In the genomic region with DNA sequence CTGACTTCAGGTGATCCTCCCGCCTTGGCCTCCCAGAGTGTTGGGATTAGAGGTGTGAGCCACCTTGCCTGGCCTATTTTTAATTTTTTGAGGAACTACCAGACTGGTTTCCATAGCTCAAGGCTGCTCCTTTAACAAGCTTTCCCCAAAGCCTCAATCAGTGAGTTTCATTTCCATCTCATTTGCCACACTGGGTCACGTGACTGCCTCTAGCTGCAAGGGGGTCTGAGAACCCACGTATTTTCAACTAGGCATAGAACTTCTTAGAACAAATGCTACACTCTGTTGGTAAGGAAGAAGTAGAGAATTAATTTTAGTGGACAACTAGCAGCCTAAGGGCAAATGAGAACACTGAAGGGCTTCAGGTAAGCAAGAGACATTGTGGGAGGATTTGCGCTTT, we compare ENCODE assay signal across 22 cellular contexts. TPM values are rescaled to one million over a fixed set of nuclear protein-coding genes. Genes with fewer than 3 reads are reported as not detected.
"Had no signal": no experiment of that assay in that cellular context is flagged by ENCODE, and none has a peak within 500 bp of the region (broad histone marks: within the 10 kb centered on the region; RNA-seq: fewer than 3 reads in every experiment).

No MANE protein-coding gene starts in this region.

- H3K27me3 ChIP-seq: gastrocnemius medialis, pancreas had no signal

- H3K9me3 ChIP-seq: esophagus squamous epithelium, gastrocnemius medialis, left ventricle myocardium inferior, pancreas, tibial nerve had no signal

- H3K9me3 Mint-ChIP-seq: activated naive CD8-positive, alpha-beta T cell treated with anti-CD3 and anti-CD28 coated beads for 36 hours; endodermal cell; natural killer cell; stimulated activated naive CD8-positive, alpha-beta T cell treated with anti-CD3 and anti-CD28 coated beads, Interleukin-15, amount 100 ng/mL, for 72 hours; T-helper 2 cell treated with Interferon-gamma antibody and Interleukin-4, amounts not matched to agents 5 μg/mL and 100 μg/mL, for 36 hours had no signal

- DNase-seq: activated CD4-positive, alpha-beta T cell treated with anti-CD3 and anti-CD28 coated beads for 1 hour; activated CD4-positive, alpha-beta T cell treated with anti-CD3 and anti-CD28 coated beads, Interleukin-2, amount 50 U/mL, for 1 hour; activated naive CD4-positive, alpha-beta T cell treated with Interleukin-2 at 50 U/mL for 16 hours; activated naive CD8-positive, alpha-beta T cell treated with anti-CD3 and anti-CD28 coated beads for 36 hours; activated T-cell treated with anti-CD3 and anti-CD28 coated beads, Interleukin-2, amount 50 U/mL, for 48 hours; endodermal cell; esophagus squamous epithelium; gastrocnemius medialis; hippocampal formation; left ventricle myocardium inferior; natural killer cell; pancreas; right cardiac atrium; stimulated activated CD4-positive, alpha-beta T cell treated with anti-CD3 and anti-CD28 coated beads, Interleukin-12 subunit alpha, Interleukin-12 subunit beta, amount 100 ng/mL, for 4 hours; stimulated activated naive CD8-positive, alpha-beta T cell treated with anti-CD3 and anti-CD28 coated beads, Interleukin-15, amount 100 ng/mL, for 72 hours; WERI-Rb-1 had no signal

- H3K27ac ChIP-seq: coronary artery, esophagus squamous epithelium, gastrocnemius medialis, left ventricle myocardium inferior, pancreas, tibial nerve, WERI-Rb-1 had no signal

- ATAC-seq: gastrocnemius medialis; natural killer cell; pancreas; right cardiac atrium; stimulated activated naive CD8-positive, alpha-beta T cell treated with anti-CD3 and anti-CD28 coated beads, Interleukin-15, amount 100 ng/mL, for 72 hours had no signal

- FAIRE-seq: bronchial epithelial cell, pancreas, TTC549, urothelium cell line had no signal

- H3K4me3 ChIP-seq: coronary artery, esophagus squamous epithelium, gastrocnemius medialis, left ventricle myocardium inferior, pancreas, tibial nerve had no signal

- H3K36me3 ChIP-seq: esophagus squamous epithelium, gastrocnemius medialis, left ventricle myocardium inferior, pancreas, tibial nerve, WERI-Rb-1 had no signal

- H3K4me3 Mint-ChIP-seq: activated naive CD8-positive, alpha-beta T cell treated with anti-CD3 and anti-CD28 coated beads for 36 hours; endodermal cell; natural killer cell; stimulated activated naive CD8-positive, alpha-beta T cell treated with anti-CD3 and anti-CD28 coated beads, Interleukin-15, amount 100 ng/mL, for 72 hours; T-helper 2 cell treated with Interferon-gamma antibody and Interleukin-4, amounts not matched to agents 5 μg/mL and 100 μg/mL, for 36 hours had no signal

- H3K27ac Mint-ChIP-seq: activated naive CD8-positive, alpha-beta T cell treated with anti-CD3 and anti-CD28 coated beads for 36 hours; endodermal cell; natural killer cell; stimulated activated naive CD8-positive, alpha-beta T cell treated with anti-CD3 and anti-CD28 coated beads, Interleukin-15, amount 100 ng/mL, for 72 hours; T-helper 2 cell treated with Interferon-gamma antibody and Interleukin-4, amounts not matched to agents 5 μg/mL and 100 μg/mL, for 36 hours had no signal

- H3K36me3 Mint-ChIP-seq: activated naive CD8-positive, alpha-beta T cell treated with anti-CD3 and anti-CD28 coated beads for 36 hours; natural killer cell had no signal

RNA-seq across cellular contexts. Expression of a gene that starts 3.1 kb away (rescaled TPM):
- total RNA-seq: natural killer cell had no signal
